8 cellular contexts compared by ENCODE assay signal in genomic region chr9:32589083-32589713, GRCh38. TPM values are rescaled to one million over a fixed set of nuclear protein-coding genes. Genes with fewer than 3 reads are reported as not detected.
DNase-seq lines count a peak whose midpoint lies in the region; ATAC-seq and TF ChIP-seq lines count a peak whose summit lies in the region.

No MANE protein-coding gene starts in this region.

- TF ChIP-seq CTCF in nephron progenitor cell (IDR thresholded peaks at IDR 0.05), result peak; percentile 47

- no peaks in the 10 kb centered on the region for H3K4me1 Mint-ChIP-seq in nephron progenitor cell

- no peak overlapping the region for H3K27ac Mint-ChIP-seq in nephron progenitor cell

- peaks cover 20% of the 10 kb centered on the region for H3K27me3 Mint-ChIP-seq in nephron progenitor cell (ENCODE audit: low read depth, poor library complexity)

- H3K9me3 Mint-ChIP-seq in nephron progenitor cell, result peaks cover 10% of the 10 kb centered on the region

- peak; percentile 65 for DNase-seq in SIG-M5 treated with dmso at 0.1 percent for 504 hours (lab: John Stamatoyannopoulos, UW; ENCODE audit: unreplicated experiment)
- no peak for DNase-seq in SIG-M5 (lab: John Stamatoyannopoulos, UW)
- peak; percentile 25 for DNase-seq in NCI-H82 treated with DMSO at 0.1 percent for 48 hours (lab: John Stamatoyannopoulos, UW; ENCODE audit: unreplicated experiment)
- peak; percentile 41 to 60 for DNase-seq in dermis microvascular lymphatic vessel endothelial cell (ENCODE audit: low read depth in 2 of 2)
- DNase-seq in nephron progenitor cell, result no peak
- DNase-seq in stimulated activated CD4-positive, alpha-beta T cell treated with anti-CD3 and anti-CD28 coated beads, Interleukin-15, amount 100 ng/mL, for 24 hours, result no peak
- no peak for DNase-seq in NCI-H187 (lab: John Stamatoyannopoulos, UW)

- peak; percentile 61 for ATAC-seq in HG03025 (IDR thresholded peaks at IDR 0.05; ENCODE audit: low FRiP score, unreplicated experiment)

- no peaks in the 10 kb centered on the region for H3K36me3 Mint-ChIP-seq in nephron progenitor cell (ENCODE audit: low read depth)

- no peak overlapping the region for H3K4me3 Mint-ChIP-seq in nephron progenitor cell

RNA-seq across cellular contexts. Expression of gene NDUFB6, which starts 16.2 kb away (rescaled TPM):
- total RNA-seq in dermis microvascular lymphatic vessel endothelial cell, result 25.4 and 43.3 TPM in 2 replicates

RNA-seq across cellular contexts. Expression of gene TOPORS, which starts 36.8 kb away (rescaled TPM):
- total RNA-seq in dermis microvascular lymphatic vessel endothelial cell, result 24.3 and 29.3 TPM in 2 replicates

RNA-seq across cellular contexts. Expression of gene SMIM27, which starts 37.1 kb away (rescaled TPM):
- 1.1 and 5.3 TPM in 2 replicates for total RNA-seq in dermis microvascular lymphatic vessel endothelial cell

RNA-seq across cellular contexts. Expression of gene TAF1L, which starts 46.3 kb away (rescaled TPM):
- total RNA-seq in dermis microvascular lymphatic vessel endothelial cell, result under 0.01 TPM in 2 replicates

Comparison
In these comparisons a context has a peak if more than half of its experiments do, and no peak if none do; other contexts are left out.
1. DNase-seq: peak in SIG-M5 treated with dmso at 0.1 percent for 504 hours (single experiment), NCI-H82 treated with DMSO at 0.1 percent for 48 hours (single experiment) and dermis microvascular lymphatic vessel endothelial cell (2 of 2); none in SIG-M5 (single experiment), nephron progenitor cell (single experiment), stimulated activated CD4-positive, alpha-beta T cell treated with anti-CD3 and anti-CD28 coated beads, Interleukin-15, amount 100 ng/mL, for 24 hours (single experiment) and NCI-H187 (0 of 2).